24 cellular contexts compared by ENCODE assay signal in the genomic region with DNA sequence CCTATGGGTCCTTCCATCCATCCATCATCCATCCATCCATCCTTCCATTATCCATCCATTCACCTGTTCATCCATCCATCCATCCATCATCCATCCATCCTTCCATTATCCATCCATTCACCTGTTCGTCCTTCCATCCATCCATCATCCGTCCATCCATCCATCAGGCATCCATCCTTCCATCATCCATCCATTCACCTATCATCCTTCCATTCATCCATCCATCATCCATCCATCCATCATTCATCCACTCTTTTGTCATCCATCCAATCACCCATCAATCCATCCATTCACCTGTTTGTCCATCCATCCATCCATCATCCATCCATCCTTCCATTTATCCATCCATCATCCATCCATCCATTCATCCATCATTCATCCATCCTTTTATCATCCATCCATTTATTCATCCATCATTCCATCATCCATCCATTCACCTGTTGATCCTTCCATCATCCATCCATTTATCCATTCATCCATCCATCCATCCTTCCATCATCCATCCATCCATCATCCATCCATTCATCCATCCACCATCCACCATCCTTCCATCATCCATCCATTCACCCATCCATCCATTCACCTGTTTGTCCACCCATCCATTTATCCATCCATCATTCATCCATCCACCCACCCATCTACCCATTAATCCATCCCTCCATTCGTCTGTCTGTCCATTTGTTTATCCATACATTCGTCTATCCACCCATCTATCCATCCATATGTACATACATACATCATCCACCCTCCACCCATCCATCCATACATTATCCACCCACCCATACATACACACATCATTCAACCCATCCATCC. TPM values are rescaled to one million over a fixed set of nuclear protein-coding genes. Genes with fewer than 3 reads are reported as not detected.
DNase-seq lines count a peak whose midpoint lies in the region; ATAC-seq, FAIRE-seq and TF ChIP-seq lines count a peak whose summit lies in the region.
"Had no signal": no experiment of that assay in that cellular context is flagged by ENCODE, and none has a peak within 500 bp of the region (broad histone marks: within the 10 kb centered on the region; RNA-seq: fewer than 3 reads in every experiment).

No MANE protein-coding gene starts in this region.

- H3K9me1 ChIP-seq in K562 (ENCODE audit: control insufficient read depth, insufficient read depth, low read length), result peaks cover 2% of the 10 kb centered on the region

- DNase-seq in GM12892 (ENCODE audit: insufficient read length) (no peak), HTR-8/SVneo (ENCODE audit: insufficient read length, low spot score) (no peak), K562 (ENCODE audit: extremely low read depth in 1 of 4, low spot score in 3 of 4) (no peak), NCI-H1436 (lab: John Stamatoyannopoulos, UW) (no peak)
- no peak for DNase-seq in activated effector memory CD4-positive, alpha-beta T cell treated with Interleukin-2 at 50 U/mL for 16 hours
- no peak for DNase-seq in stimulated activated CD4-positive, alpha-beta T cell treated with anti-CD3 and anti-CD28 coated beads, Interleukin-4, amount 100 ng/mL, for 24 hours
- DNase-seq: ACHN; BE2C; C1 segment of cervical spinal cord; CD4-positive, CD25-positive, alpha-beta regulatory T cell; CD8-positive, alpha-beta memory T cell; COR-L47; DMS 273 treated with DMSO at 0.1 percent for 48 hours; DMS53; DND-41; EL; H7; KG1 had no signal

- H3K4me2 ChIP-seq in K562 (ENCODE audit: insufficient read depth, low read length), result no peak overlapping the region
- H3K4me2 ChIP-seq: GM23338 had no signal

- BruUV-seq in K562 (replicated peaks; lab: Mats Ljungman, UMichigan), result no TSS peak

- no peak for TF ChIP-seq CTCF in K562 (IDR thresholded peaks at IDR 0.05 in 2 of 3, conservative IDR thresholded peaks at IDR 0.05 in 1 of 3; ENCODE audit: insufficient read depth in 2 of 3, low read depth in 1 of 3, low read length in 3 of 3)

- H3K4me1 ChIP-seq in K562 (replicated peaks in 1 of 2; ENCODE audit: control insufficient read depth in 2 of 2, insufficient read depth in 2 of 2, low read length in 2 of 2), result peaks cover 0 to 14% of the 10 kb centered on the region in 2 experiments; a peak in 2 of 5 replicates

- CTCF ChIA-PET in K562 (lab: Yijun Ruan, JAX; ENCODE audit: low intra/inter-chr PET ratio), result no interaction called here

- H3K27ac ChIP-seq in K562 (ENCODE audit: extremely low read depth, low read depth, low read length), result no peak overlapping the region

- TF ChIP-seq POLR2A in GM12892 (IDR thresholded peaks at IDR 0.05; ENCODE audit: low read depth, low read length), result no peak
- TF ChIP-seq POLR2A in K562 (conservative IDR thresholded peaks at IDR 0.05), result no peak

- 0 out of 2 replicates have a peak, but pooled peaks cover 4% of the 10 kb centered on the region for H4K20me1 ChIP-seq in K562 (replicated peaks; ENCODE audit: control insufficient read depth, insufficient read depth, low read length)

- TF ChIP-seq EP300 in K562 (IDR thresholded peaks at IDR 0.05; ENCODE audit: low read length), result no peak

- no peaks in the 10 kb centered on the region for H3K79me2 ChIP-seq in K562 (ENCODE audit: control insufficient read depth, insufficient read depth, low read length)

- no peak overlapping the region for H2AFZ ChIP-seq in K562 (ENCODE audit: low read depth, low read length)
- H2AFZ ChIP-seq: GM23338 had no signal

- no peaks in the 10 kb centered on the region for H3K36me3 ChIP-seq in K562 (ENCODE audit: control insufficient read depth, insufficient read depth, low read length)

- no peaks in the 10 kb centered on the region; a peak in 1 of 5 replicates for H3K27me3 ChIP-seq in K562 (ENCODE audit: control insufficient read depth in 2 of 2, insufficient read depth in 2 of 2, low read length in 2 of 2)
- H3K27me3 ChIP-seq: BE2C had no signal

- ATAC-seq in K562, result no peak
- ATAC-seq: GM23338, HCT116 had no signal

- no peak overlapping the region for H3K9ac ChIP-seq in K562 (ENCODE audit: insufficient read depth in 1 of 2, low read depth in 2 of 2, low read length in 2 of 2)

- POLR2A ChIA-PET in K562 (lab: Yijun Ruan, JAX), result interaction anchor here (0.5 kb wide), 1 partner anchor 502 kb away, joined by 3 read pairs; no protein-coding TSS in a partner anchor

- no peak overlapping the region for H3K4me3 ChIP-seq in K562
- H3K4me3 ChIP-seq: GM23338 had no signal

- TF ChIP-seq RAD21 in K562 (CRISPR knock-in tag; conservative IDR thresholded peaks at IDR 0.05 in 1 of 2, IDR thresholded peaks at IDR 0.05 in 1 of 2), result no peak

- intact Hi-C loops in K562 (cut with micrococcal nuclease), result no loop called here

- H3K9me3 ChIP-seq in K562 (replicated peaks; ENCODE audit: control insufficient read depth, insufficient read depth, low read depth, low read length), result no peaks in the 10 kb centered on the region
- H3K9me3 ChIP-seq: BE2C had no signal

- in situ Hi-C loops in K562 (cut with MboI), result no loop called here

- FAIRE-seq in GM12892 (lab: Jason Lieb, UNC) (peak; percentile 21), HTR-8/SVneo (lab: Jason Lieb, UNC) (peak; percentile 80), K562 (lab: Jason Lieb, UNC) (no peak)
- FAIRE-seq: A204.1 had no signal

- 3% methylated on average over 4 of the region's 4 CpGs for WGBS in K562 (ENCODE audit: insufficient coverage, low coverage, missing lambda C conversion rate)

TF ChIP-seq in K562, 482 proteins besides CTCF, POLR2A, EP300 and RAD21 (continues in another document):
- TF ChIP-seq HDAC2 (IDR thresholded peaks at IDR 0.05) (0 out of 2 replicates have a peak, but pooled peaks have one; percentile 20), PCBP2 (IDR thresholded peaks at IDR 0.05; ENCODE audit: low read depth, low read length, poor library complexity, severe bottlenecking) (no peak), BCL6 (CRISPR knock-in tag; IDR thresholded peaks at IDR 0.05) (no peak)
- TF ChIP-seq, protein P1, sequence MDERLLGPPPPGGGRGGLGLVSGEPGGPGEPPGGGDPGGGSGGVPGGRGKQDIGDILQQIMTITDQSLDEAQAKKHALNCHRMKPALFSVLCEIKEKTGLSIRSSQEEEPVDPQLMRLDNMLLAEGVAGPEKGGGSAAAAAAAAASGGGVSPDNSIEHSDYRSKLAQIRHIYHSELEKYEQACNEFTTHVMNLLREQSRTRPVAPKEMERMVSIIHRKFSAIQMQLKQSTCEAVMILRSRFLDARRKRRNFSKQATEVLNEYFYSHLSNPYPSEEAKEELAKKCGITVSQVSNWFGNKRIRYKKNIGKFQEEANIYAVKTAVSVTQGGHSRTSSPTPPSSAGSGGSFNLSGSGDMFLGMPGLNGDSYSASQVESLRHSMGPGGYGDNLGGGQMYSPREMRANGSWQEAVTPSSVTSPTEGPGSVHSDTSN (CRISPR knock-in tag; IDR thresholded peaks at IDR 0.05; ENCODE audit: low read depth), result no peak
- TF ChIP-seq, protein P1 (tag; conservative IDR thresholded peaks at IDR 0.05; ENCODE audit: low read depth), result 0 out of 2 replicates have a peak, but pooled peaks have one; percentile 40

RNA-seq across cellular contexts. Expression of a gene that starts 34.8 kb away (rescaled TPM):
- 12.2 TPM for polyA plus RNA-seq in GM12892 (2012; ENCODE audit: missing spikeins)
- total RNA-seq in K562 (2011; cell fraction: chromatin; rRNA removed; ENCODE audit: low replicate concordance), result 3.2 and 16.5 TPM in 2 replicates
- 8.8 and 11.8 TPM in 2 replicates for total RNA-seq in K562 (2011; cell fraction: nucleolus; rRNA removed)
- 7.0 TPM in 2 replicates for total RNA-seq in K562 (2011; cell fraction: nucleoplasm; rRNA removed)
- total RNA-seq in K562 (2014; rRNA removed) (1.5 and 1.7 TPM in 2 replicates), K562 (2014; rRNA removed; fragmentation: Illumina TruSeq; extraction: Trizol) (0.32 and 0.55 TPM in 2 replicates), K562 (2015; rRNA removed; fragmentation: Illumina TruSeq; extraction: Trizol) (0.41 and 0.51 TPM in 2 replicates), K562 (2021) (1.1 and 2.1 TPM in 2 replicates)
- polyA plus RNA-seq in K562 (2011; rRNA removed) (0.38 and 0.46 TPM in 2 replicates), K562 (2014; fragmentation: Illumina TruSeq; extraction: Trizol) (0.46 and 0.87 TPM in 2 replicates), K562 (2014; fragmentation: Nextera tagmentation; extraction: Ambion mirVana) (under 1 TPM in 1 of 2 experiments, not detected in 1; 0.04 TPM), K562 (2014; rRNA removed) (0.45 and 0.88 TPM in 2 replicates)
- 0.44 and 0.70 TPM in 2 replicates for polyA plus RNA-seq in K562 (2011; cell fraction: cytosol; rRNA removed)
- 2.6 and 3.4 TPM in 2 replicates for polyA plus RNA-seq in K562 (2011; cell fraction: nucleus; rRNA removed)
- 1.2 and 19.6 TPM in 2 replicates for polyA plus RNA-seq in K562 (2012)
- polyA minus RNA-seq in K562 (2011; rRNA and poly(A)+ RNA removed), result 0.18 and 0.45 TPM in 2 replicates
- 0.48 and 1.6 TPM in 2 replicates for polyA minus RNA-seq in K562 (2011; cell fraction: cytosol; rRNA and poly(A)+ RNA removed)
- 3.6 and 4.7 TPM in 2 replicates for polyA minus RNA-seq in K562 (2011; cell fraction: nucleus; rRNA and poly(A)+ RNA removed)
- total RNA-seq: G401 had no signal
- polyA plus RNA-seq: GM23338 had no signal

RNA-seq across cellular contexts. Expression of a gene that starts 35.7 kb away (rescaled TPM):
- polyA plus RNA-seq in GM12892 (2012; ENCODE audit: missing spikeins), result not detected
- 0.14 TPM in 1 of 2 replicates, not detected in the other for total RNA-seq in K562 (2011; cell fraction: chromatin; rRNA removed; ENCODE audit: low replicate concordance)
- total RNA-seq in K562 (2011; cell fraction: nucleolus; rRNA removed), result 0.17 and 0.53 TPM in 2 replicates
- 0.15 TPM in 1 of 2 replicates, not detected in the other for total RNA-seq in K562 (2011; cell fraction: nucleoplasm; rRNA removed)
- total RNA-seq in K562 (2014; rRNA removed) (not detected in 2 replicates), K562 (2014; rRNA removed; fragmentation: Illumina TruSeq; extraction: Trizol) (not detected in 2 replicates), K562 (2015; rRNA removed; fragmentation: Illumina TruSeq; extraction: Trizol) (not detected in 2 replicates), K562 (2021) (0.16 TPM in 1 of 2 replicates, not detected in the other)
- polyA plus RNA-seq in K562 (2011; rRNA removed) (0.04 and 0.18 TPM in 2 replicates), K562 (2014; fragmentation: Illumina TruSeq; extraction: Trizol) (0.07 TPM in 1 of 2 replicates, not detected in the other), K562 (2014; fragmentation: Nextera tagmentation; extraction: Ambion mirVana) (not detected), K562 (2014; rRNA removed) (not detected in 2 replicates)
- 0.09 and 0.10 TPM in 2 replicates for polyA plus RNA-seq in K562 (2011; cell fraction: cytosol; rRNA removed)
- polyA plus RNA-seq in K562 (2011; cell fraction: nucleus; rRNA removed), result 0.14 and 0.15 TPM in 2 replicates
- polyA plus RNA-seq in K562 (2012), result 0.20 and 0.42 TPM in 2 replicates
- polyA minus RNA-seq in K562 (2011; rRNA and poly(A)+ RNA removed), result not detected in 2 replicates
- not detected in 2 replicates for polyA minus RNA-seq in K562 (2011; cell fraction: cytosol; rRNA and poly(A)+ RNA removed)
- polyA minus RNA-seq in K562 (2011; cell fraction: nucleus; rRNA and poly(A)+ RNA removed), result 0.11 TPM in 1 of 2 replicates, not detected in the other
- total RNA-seq: CD4-positive, CD25-positive, alpha-beta regulatory T cell; CD8-positive, alpha-beta memory T cell; HT-29 had no signal
- polyA plus RNA-seq: CD4-positive, CD25-positive, alpha-beta regulatory T cell; CD8-positive, alpha-beta memory T cell; IgD-negative memory B cell had no signal
